Comparison of ENCODE assay signal across 23 cellular contexts in the genomic region with DNA sequence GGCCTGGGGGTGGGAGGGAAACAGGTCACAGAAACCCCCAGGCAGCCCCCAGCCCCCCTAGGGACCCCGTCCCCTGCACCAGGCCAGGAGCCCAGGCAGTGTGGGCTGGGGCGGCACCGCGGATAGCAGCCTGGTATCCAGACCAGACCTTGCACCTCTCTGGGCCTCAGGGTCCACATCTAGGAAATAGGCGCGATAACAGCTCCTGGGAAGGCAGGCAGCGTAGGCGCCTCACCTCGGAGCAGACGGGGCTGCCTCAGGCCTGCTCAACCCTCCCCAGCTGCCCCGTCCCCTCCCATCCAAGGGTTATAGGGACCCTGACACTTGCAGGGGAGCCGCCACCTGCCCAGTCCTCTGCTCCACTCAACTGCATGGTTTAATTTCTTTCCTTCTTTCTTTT. TPM values are rescaled to one million over a fixed set of nuclear protein-coding genes. Genes with fewer than 3 reads are reported as not detected.
"Had no signal": no experiment of that assay in that cellular context is flagged by ENCODE, and none has a peak within 500 bp of the region (broad histone marks: within the 10 kb centered on the region; RNA-seq: fewer than 3 reads in every experiment).

No MANE protein-coding gene starts in this region.

RNA-seq across cellular contexts. Expression of gene TPRX1, which starts 0.7 kb away (rescaled TPM):
- total RNA-seq: activated B cell treated with CpG ODN at 0.5 μM for 24 hours; activated CD4-positive, alpha-beta memory T cell treated with anti-CD3 and anti-CD28 coated beads for 36 hours; activated CD4-positive, alpha-beta T cell treated with anti-CD3 and anti-CD28 coated beads, Interleukin-2, amount 10 ng/mL, durations not matched to agents 24 days and 14 days; activated CD8-positive, alpha-beta memory T cell treated with anti-CD3 and anti-CD28 coated beads for 36 hours; activated CD8-positive, alpha-beta T cell treated with anti-CD3 and anti-CD28 coated beads for 36 hours; activated naive CD4-positive, alpha-beta T cell treated with anti-CD3 and anti-CD28 coated beads for 36 hours; activated naive CD4-positive, alpha-beta T cell treated with anti-CD3 and anti-CD28 coated beads, Interleukin-2, amount 50 U/mL, for 72 hours; activated naive CD8-positive, alpha-beta T cell treated with anti-CD3 and anti-CD28 coated beads for 36 hours; activated T-cell treated with anti-CD3 and anti-CD28 coated beads, Interleukin-2, amount 50 U/mL, for 4 hours; activated T-cell treated with anti-CD3 and anti-CD28 coated beads, Interleukin-2, amount 50 U/mL, for 72 hours; activated T-helper 1 cell treated with anti-CD3 and anti-CD28 coated beads, Interleukin-12 subunit alpha, Interleukin-12 subunit beta, Interleukin-2, Interleukin-4 antibody, amounts not matched to agents 30 ng/mL and 10 ng/mL and 1 ng/mL, durations not matched to agents 14 hours and 24 hours and 36 hours; activated T-helper 17 cell treated with anti-CD3 and anti-CD28 coated beads, Interleukin-2, amount 50 U/mL, for 72 hours; adrenal gland; aorta; astrocyte; body of pancreas; breast epithelium; cardiac septum; cerebellum; T-cell; T-helper 1 cell treated with Interleukin-12 subunit alpha and Interleukin-12 subunit beta and Interleukin-4 antibody, amounts not matched to agents 30 ng/mL and 1 ng/mL, for 36 hours; T-helper 17 cell; T-helper 2 cell treated with Interferon-gamma antibody and Interleukin-4, amounts not matched to agents 100 ng/mL and 5 ng/mL, for 36 hours had no signal
- polyA plus RNA-seq: adrenal gland, aorta had no signal

RNA-seq across cellular contexts. Expression of gene CRX, which starts 18.1 kb away (rescaled TPM):
- total RNA-seq: activated B cell treated with CpG ODN at 0.5 μM for 24 hours; activated CD4-positive, alpha-beta memory T cell treated with anti-CD3 and anti-CD28 coated beads for 36 hours; activated CD4-positive, alpha-beta T cell treated with anti-CD3 and anti-CD28 coated beads, Interleukin-2, amount 10 ng/mL, durations not matched to agents 24 days and 14 days; activated CD8-positive, alpha-beta memory T cell treated with anti-CD3 and anti-CD28 coated beads for 36 hours; activated CD8-positive, alpha-beta T cell treated with anti-CD3 and anti-CD28 coated beads for 36 hours; activated naive CD4-positive, alpha-beta T cell treated with anti-CD3 and anti-CD28 coated beads for 36 hours; activated naive CD4-positive, alpha-beta T cell treated with anti-CD3 and anti-CD28 coated beads, Interleukin-2, amount 50 U/mL, for 72 hours; activated naive CD8-positive, alpha-beta T cell treated with anti-CD3 and anti-CD28 coated beads for 36 hours; activated T-cell treated with anti-CD3 and anti-CD28 coated beads, Interleukin-2, amount 50 U/mL, for 4 hours; activated T-cell treated with anti-CD3 and anti-CD28 coated beads, Interleukin-2, amount 50 U/mL, for 72 hours; activated T-helper 1 cell treated with anti-CD3 and anti-CD28 coated beads, Interleukin-12 subunit alpha, Interleukin-12 subunit beta, Interleukin-2, Interleukin-4 antibody, amounts not matched to agents 30 ng/mL and 10 ng/mL and 1 ng/mL, durations not matched to agents 14 hours and 24 hours and 36 hours; adrenal gland; aorta; astrocyte; body of pancreas; breast epithelium; cardiac septum; cerebellum; T-cell; T-helper 1 cell treated with Interleukin-12 subunit alpha and Interleukin-12 subunit beta and Interleukin-4 antibody, amounts not matched to agents 30 ng/mL and 1 ng/mL, for 36 hours; T-helper 17 cell; T-helper 2 cell treated with Interferon-gamma antibody and Interleukin-4, amounts not matched to agents 100 ng/mL and 5 ng/mL, for 36 hours had no signal

RNA-seq across cellular contexts. Expression of gene TPRX2, which starts 55.4 kb away (rescaled TPM):
- total RNA-seq: activated B cell treated with CpG ODN at 0.5 μM for 24 hours; activated CD4-positive, alpha-beta memory T cell treated with anti-CD3 and anti-CD28 coated beads for 36 hours; activated CD4-positive, alpha-beta T cell treated with anti-CD3 and anti-CD28 coated beads, Interleukin-2, amount 10 ng/mL, durations not matched to agents 24 days and 14 days; activated CD8-positive, alpha-beta memory T cell treated with anti-CD3 and anti-CD28 coated beads for 36 hours; activated CD8-positive, alpha-beta T cell treated with anti-CD3 and anti-CD28 coated beads for 36 hours; activated naive CD4-positive, alpha-beta T cell treated with anti-CD3 and anti-CD28 coated beads for 36 hours; activated naive CD4-positive, alpha-beta T cell treated with anti-CD3 and anti-CD28 coated beads, Interleukin-2, amount 50 U/mL, for 72 hours; activated naive CD8-positive, alpha-beta T cell treated with anti-CD3 and anti-CD28 coated beads for 36 hours; activated T-cell treated with anti-CD3 and anti-CD28 coated beads, Interleukin-2, amount 50 U/mL, for 4 hours; activated T-cell treated with anti-CD3 and anti-CD28 coated beads, Interleukin-2, amount 50 U/mL, for 72 hours; activated T-helper 1 cell treated with anti-CD3 and anti-CD28 coated beads, Interleukin-12 subunit alpha, Interleukin-12 subunit beta, Interleukin-2, Interleukin-4 antibody, amounts not matched to agents 30 ng/mL and 10 ng/mL and 1 ng/mL, durations not matched to agents 14 hours and 24 hours and 36 hours; activated T-helper 17 cell treated with anti-CD3 and anti-CD28 coated beads, Interleukin-2, amount 50 U/mL, for 72 hours; adrenal gland; aorta; astrocyte; body of pancreas; breast epithelium; cardiac septum; cerebellum; T-cell; T-helper 1 cell treated with Interleukin-12 subunit alpha and Interleukin-12 subunit beta and Interleukin-4 antibody, amounts not matched to agents 30 ng/mL and 1 ng/mL, for 36 hours; T-helper 17 cell; T-helper 2 cell treated with Interferon-gamma antibody and Interleukin-4, amounts not matched to agents 100 ng/mL and 5 ng/mL, for 36 hours had no signal
- polyA plus RNA-seq: adrenal gland, aorta had no signal
